21 cellular contexts compared by ENCODE assay signal in genomic region chr15:40427188-40427587, GRCh38.
"Had no signal": no experiment of that assay in that cellular context is flagged by ENCODE, and none has a peak within 500 bp of the region (broad histone marks: within the 10 kb centered on the region; RNA-seq: fewer than 3 reads in every experiment).

No MANE protein-coding gene starts in this region.

- H3K4me1 ChIP-seq: foreskin keratinocyte, left ventricle myocardium inferior, lower lobe of right lung, neural progenitor cell, parathyroid adenoma, prostate gland, testis, tibial nerve, upper lobe of right lung, vagina had no signal

- H3K27me3 ChIP-seq: neural progenitor cell, sigmoid colon, testis, tibial nerve, upper lobe of right lung, vagina had no signal

- H3K36me3 ChIP-seq: left ventricle myocardium inferior, lower lobe of right lung, neural progenitor cell, prostate gland, sigmoid colon, upper lobe of right lung, vagina had no signal

- H3K4me2 ChIP-seq: neural progenitor cell had no signal

- H3K9ac ChIP-seq: neural progenitor cell, parathyroid adenoma had no signal

- H3K9me3 ChIP-seq: left ventricle myocardium inferior, lower lobe of right lung, prostate gland, sigmoid colon, testis, tibial nerve, upper lobe of right lung, vagina had no signal

- ATAC-seq: foreskin keratinocyte; lower lobe of right lung; natural killer cell treated with Interleukin-12 subunit alpha and Interleukin-12 subunit beta and Interleukin-15 and Interleukin-18, amount 100 ng/mL, for 72 hours; stimulated activated naive B cell treated with anti-CD40 and anti-IgM and Interleukin-4, amounts not matched to agents 10 μg/mL and 1 μg/mL and 100 μg/mL, for 72 hours; stimulated activated naive CD8-positive, alpha-beta T cell treated with anti-CD3 and anti-CD28 coated beads, Interleukin-15, amount 100 ng/mL, for 72 hours; upper lobe of right lung had no signal

- H3K79me2 ChIP-seq: parathyroid adenoma had no signal

- H3K27ac ChIP-seq: foreskin keratinocyte, left ventricle myocardium inferior, lower lobe of right lung, neural progenitor cell, parathyroid adenoma, prostate gland, sigmoid colon, skin epidermis, testis, tibial nerve, upper lobe of right lung, vagina had no signal

- FAIRE-seq: keratinocyte had no signal

- DNase-seq: foreskin keratinocyte; immature natural killer cell; left ventricle myocardium inferior; lower lobe of right lung; midbrain; occipital lobe; sigmoid colon; stimulated activated CD4-positive, alpha-beta T cell treated with anti-CD3 and anti-CD28 coated beads, Interleukin-2, amount 100 ng/mL, for 24 hours; stimulated activated CD4-positive, alpha-beta T cell treated with anti-CD3 and anti-CD28 coated beads, Interleukin-4, amount 100 ng/mL, for 4 hours; stimulated activated naive B cell treated with anti-CD40 and anti-IgM and Interleukin-4, amounts not matched to agents 10 μg/mL and 1 μg/mL and 100 μg/mL, for 72 hours; stimulated activated naive CD8-positive, alpha-beta T cell treated with anti-CD3 and anti-CD28 coated beads, Interleukin-15, amount 100 ng/mL, for 72 hours; testis; upper lobe of right lung had no signal

- H3K4me3 ChIP-seq: left ventricle myocardium inferior, lower lobe of right lung, neural progenitor cell, prostate gland, sigmoid colon, skin epidermis, testis, tibial nerve, upper lobe of right lung, vagina had no signal

- H2AFZ ChIP-seq: neural progenitor cell, parathyroid adenoma had no signal
